ENCODE assay signal across 11 cellular contexts in genomic region chr13:28408235-28408848, GRCh38.
DNase-seq lines count a peak whose midpoint lies in the region; ATAC-seq and TF ChIP-seq lines count a peak whose summit lies in the region.
"Had no signal": no experiment of that assay in that cellular context is flagged by ENCODE, and none has a peak within 500 bp of the region (broad histone marks: within the 10 kb centered on the region; RNA-seq: fewer than 3 reads in every experiment).

No MANE protein-coding gene starts in this region.

- H3K36me3 Mint-ChIP-seq in CD14-positive monocyte: peaks cover 0 to 2% of the 10 kb centered on the region in 2 donors
- H3K36me3 Mint-ChIP-seq in glutamatergic neuron (ENCODE audit: unreplicated experiment): no peaks in the 10 kb centered on the region
- H3K36me3 Mint-ChIP-seq in natural killer cell: no peaks in the 10 kb centered on the region
- H3K36me3 Mint-ChIP-seq in activated T-helper 17 cell treated with anti-CD3 and anti-CD28 coated beads, Interleukin-2, amount 50 U/mL, for 72 hours (ENCODE audit: low read depth): no peaks in the 10 kb centered on the region
- H3K36me3 Mint-ChIP-seq: activated naive CD8-positive, alpha-beta T cell treated with anti-CD3 and anti-CD28 coated beads, Interleukin-2, amount 10 ng/mL, durations not matched to agents 7 days and 5 days had no signal

- peak; percentile 54 to 64 (median 57) for ATAC-seq in natural killer cell
- no peak for ATAC-seq in activated T-helper 17 cell treated with anti-CD3 and anti-CD28 coated beads, Interleukin-2, amount 50 U/mL, for 72 hours (replicated peaks)
- no peak for ATAC-seq in GM21515 (IDR thresholded peaks at IDR 0.05; ENCODE audit: unreplicated experiment)

- no peaks in the 10 kb centered on the region for H3K9me3 Mint-ChIP-seq in CD14-positive monocyte
- H3K9me3 Mint-ChIP-seq in glutamatergic neuron (ENCODE audit: unreplicated experiment): peaks cover 3% of the 10 kb centered on the region
- no peaks in the 10 kb centered on the region for H3K9me3 Mint-ChIP-seq in natural killer cell
- H3K9me3 Mint-ChIP-seq in activated T-helper 17 cell treated with anti-CD3 and anti-CD28 coated beads, Interleukin-2, amount 50 U/mL, for 72 hours: no peaks in the 10 kb centered on the region
- H3K9me3 Mint-ChIP-seq: activated naive CD8-positive, alpha-beta T cell treated with anti-CD3 and anti-CD28 coated beads, Interleukin-2, amount 10 ng/mL, durations not matched to agents 7 days and 5 days had no signal

- DNase-seq in CD14-positive monocyte (ENCODE audit: low spot score): no peak
- peak; percentile 95 for DNase-seq in OCI-M1 (lab: John Stamatoyannopoulos, UW)
- DNase-seq in glutamatergic neuron: peak; percentile 31
- DNase-seq in natural killer cell: no peak
- DNase-seq in AG08396 (ENCODE audit: low spot score): no peak
- DNase-seq in GM19238 (ENCODE audit: insufficient read length, low spot score): no peak
- DNase-seq: activated CD4-positive, alpha-beta T cell treated with anti-CD3 and anti-CD28 coated beads for 4 hours; activated naive CD8-positive, alpha-beta T cell treated with anti-CD3 and anti-CD28 coated beads, Interleukin-2, amount 10 ng/mL, durations not matched to agents 7 days and 5 days; NCI-H1930 had no signal

- TF ChIP-seq CTCF in CD14-positive monocyte (IDR thresholded peaks at IDR 0.05): no peak
- no peak for TF ChIP-seq CTCF in glutamatergic neuron (IDR thresholded peaks at IDR 0.05; ENCODE audit: partially characterized antibody, unreplicated experiment)
- TF ChIP-seq CTCF in natural killer cell (IDR thresholded peaks at IDR 0.05): no peak

- peaks cover 26% of the 10 kb centered on the region for H3K4me1 Mint-ChIP-seq in CD14-positive monocyte
- peaks cover 28% of the 10 kb centered on the region for H3K4me1 Mint-ChIP-seq in glutamatergic neuron (ENCODE audit: low read depth, unreplicated experiment)
- H3K4me1 Mint-ChIP-seq in natural killer cell: peaks cover 21 to 27% of the 10 kb centered on the region in 2 donors
- H3K4me1 Mint-ChIP-seq in activated T-helper 17 cell treated with anti-CD3 and anti-CD28 coated beads, Interleukin-2, amount 50 U/mL, for 72 hours: no peaks in the 10 kb centered on the region

- H3K27ac Mint-ChIP-seq in CD14-positive monocyte (peak overlapping the region in 1 of 7 donors; percentile 8), glutamatergic neuron (ENCODE audit: unreplicated experiment) (peak overlapping the region; percentile 65), natural killer cell (peak overlapping the region in 1 of 2 donors; percentile 25)
- H3K27ac Mint-ChIP-seq in activated T-helper 17 cell treated with anti-CD3 and anti-CD28 coated beads, Interleukin-2, amount 50 U/mL, for 72 hours: no peak overlapping the region
- H3K27ac Mint-ChIP-seq: activated naive CD8-positive, alpha-beta T cell treated with anti-CD3 and anti-CD28 coated beads, Interleukin-2, amount 10 ng/mL, durations not matched to agents 7 days and 5 days had no signal

- H3K27me3 Mint-ChIP-seq in CD14-positive monocyte (ENCODE audit: low read depth in 3 of 3) (peaks cover 26 to 50% (median 31%) of the 10 kb centered on the region in 3 donors), glutamatergic neuron (ENCODE audit: unreplicated experiment) (no peaks in the 10 kb centered on the region), natural killer cell (ENCODE audit: low read depth in 2 of 2) (peaks cover 5 to 8% of the 10 kb centered on the region in 2 donors)
- peaks cover 16% of the 10 kb centered on the region for H3K27me3 Mint-ChIP-seq in activated T-helper 17 cell treated with anti-CD3 and anti-CD28 coated beads, Interleukin-2, amount 50 U/mL, for 72 hours

- H3K4me3 Mint-ChIP-seq in CD14-positive monocyte (peak overlapping the region; percentile 34 to 41), glutamatergic neuron (ENCODE audit: unreplicated experiment) (peak overlapping the region; percentile 53), natural killer cell (peak overlapping the region; percentile 75)
- H3K4me3 Mint-ChIP-seq in activated T-helper 17 cell treated with anti-CD3 and anti-CD28 coated beads, Interleukin-2, amount 50 U/mL, for 72 hours: no peak overlapping the region
- H3K4me3 Mint-ChIP-seq: activated naive CD8-positive, alpha-beta T cell treated with anti-CD3 and anti-CD28 coated beads, Interleukin-2, amount 10 ng/mL, durations not matched to agents 7 days and 5 days had no signal

- intact Hi-C loops in CD14-positive monocyte (cut with micrococcal nuclease) (loop anchor here in 1 of 2 donors (10.0 kb wide), 1 partner anchor 56 kb away; no protein-coding TSS in a partner anchor), natural killer cell (cut with micrococcal nuclease) (no loop called here)

Comparison
In these comparisons a context has a peak if more than half of its experiments do, and no peak if none do; other contexts are left out.
1. DNase-seq: peak in OCI-M1 (single experiment) and glutamatergic neuron (single experiment); none in CD14-positive monocyte (single experiment), natural killer cell (single experiment), AG08396 (single experiment) and GM19238 (single experiment).
2. ATAC-seq: peak in natural killer cell (3 of 3); none in activated T-helper 17 cell treated with anti-CD3 and anti-CD28 coated beads, Interleukin-2, amount 50 U/mL, for 72 hours (single experiment) and GM21515 (single experiment).